In the genomic region with DNA sequence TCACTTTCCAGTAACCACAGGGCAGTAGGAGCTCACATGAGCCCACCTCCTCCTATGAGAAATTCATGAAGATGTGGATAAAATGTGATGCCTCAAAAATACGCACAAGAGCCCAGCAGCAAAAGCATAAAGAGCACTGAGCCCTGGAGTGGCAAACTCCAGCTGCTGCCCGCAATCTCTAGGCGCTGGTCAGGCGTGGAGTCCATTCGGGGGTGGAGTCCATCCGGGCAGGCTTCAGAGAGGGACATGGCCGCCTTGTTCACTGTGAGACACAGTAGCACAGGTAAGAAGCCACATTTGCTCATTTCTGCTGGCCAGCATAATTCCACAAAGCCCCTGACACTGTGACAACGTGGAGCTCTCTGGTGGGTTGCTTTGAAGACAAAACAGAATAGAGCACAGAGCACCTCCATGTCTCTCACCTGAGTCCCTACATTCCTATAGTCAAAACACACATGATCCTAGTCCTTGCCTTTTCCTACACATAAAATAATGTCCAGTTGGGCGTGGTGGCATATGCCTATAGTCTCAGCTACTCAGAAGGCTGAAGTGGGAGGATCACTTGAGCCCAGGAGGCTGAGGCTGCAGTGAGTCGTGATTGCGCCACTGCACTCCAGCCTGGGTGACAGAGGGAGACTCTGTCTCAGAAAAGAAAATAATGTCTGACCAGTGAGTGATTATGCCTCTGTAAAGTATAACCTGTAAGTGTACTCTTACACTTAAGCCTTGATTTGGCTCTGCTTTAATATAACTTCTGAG, we compare ENCODE assay signal across 27 cellular contexts.
DNase-seq lines count a peak whose midpoint lies in the region; ATAC-seq, FAIRE-seq and TF ChIP-seq lines count a peak whose summit lies in the region.
"Had no signal": no experiment of that assay in that cellular context is flagged by ENCODE, and none has a peak within 500 bp of the region (broad histone marks: within the 10 kb centered on the region; RNA-seq: fewer than 3 reads in every experiment).

No MANE protein-coding gene starts in this region.

- H3K9me3 ChIP-seq in small intestine (ENCODE audit: control insufficient read depth, low read depth) (no peaks in the 10 kb centered on the region), body of pancreas (no peaks in the 10 kb centered on the region)
- H3K9me3 ChIP-seq: BE2C, breast epithelium, neutrophil, Peyer's patch, sigmoid colon, thoracic aorta had no signal

- peak overlapping the region; percentile 18 for H3K4me3 Mint-ChIP-seq in activated CD4-positive, alpha-beta T cell treated with anti-CD3 and anti-CD28 coated beads, Interleukin-2, amount 10 ng/mL, durations not matched to agents 24 days and 14 days
- H3K4me3 Mint-ChIP-seq: CD8-positive, alpha-beta memory T cell; memory B cell; WTC11 had no signal

- 54 to 81% (median 70%) methylated on average over 11 of the region's 11 CpGs for WGBS in small intestine, 3 donors
- WGBS in lower leg skin, 2 donors: 92 to 94% methylated on average over 11 of the region's 11 CpGs
- 81 to 92% methylated on average over 11 of the region's 11 CpGs for WGBS in body of pancreas, 2 donors

- no peak for TF ChIP-seq CTCF in NB4 (IDR thresholded peaks at IDR 0.05; ENCODE audit: low read depth, low read length)
- no peak for TF ChIP-seq CTCF in lower leg skin (IDR thresholded peaks at IDR 0.05)
- no peak for TF ChIP-seq CTCF in body of pancreas (IDR thresholded peaks at IDR 0.05)

- TF ChIP-seq POLR2A in NB4 (IDR thresholded peaks at IDR 0.05; ENCODE audit: extremely low read depth, insufficient read length) (no peak), lower leg skin (IDR thresholded peaks at IDR 0.05) (no peak), body of pancreas (IDR thresholded peaks at IDR 0.05) (no peak)

- H3K36me3 ChIP-seq in small intestine (ENCODE audit: control insufficient read depth in 2 of 2, insufficient read depth in 2 of 2, low read length in 2 of 2) (no peaks in the 10 kb centered on the region), body of pancreas (replicated peaks in 1 of 2; ENCODE audit: insufficient read depth in 1 of 2, low read depth in 2 of 2) (no peaks in the 10 kb centered on the region)
- H3K36me3 ChIP-seq: BE2C, breast epithelium, neutrophil, Peyer's patch, sigmoid colon, thoracic aorta had no signal

- H3K27me3 ChIP-seq in small intestine (ENCODE audit: control insufficient read depth in 2 of 2, insufficient read depth in 2 of 2, low read length in 2 of 2) (no peaks in the 10 kb centered on the region), body of pancreas (no peaks in the 10 kb centered on the region)
- H3K27me3 ChIP-seq: breast epithelium, neutrophil, Peyer's patch, sigmoid colon had no signal

- H3K4me1 ChIP-seq in small intestine (ENCODE audit: control insufficient read depth in 2 of 2, insufficient read depth in 1 of 2, low read depth in 1 of 2, low read length in 1 of 2) (peaks cover 1 to 4% of the 10 kb centered on the region in 2 donors), body of pancreas (peaks cover 6% of the 10 kb centered on the region)
- H3K4me1 ChIP-seq: BE2C, breast epithelium had no signal

- FAIRE-seq in small intestine (lab: Jason Lieb, UNC): no peak
- FAIRE-seq: GM12892, H1 had no signal

- no peak for ATAC-seq in body of pancreas
- ATAC-seq: WTC11 had no signal

- H3K27ac Mint-ChIP-seq in activated CD4-positive, alpha-beta T cell treated with anti-CD3 and anti-CD28 coated beads, Interleukin-2, amount 10 ng/mL, durations not matched to agents 24 days and 14 days: peak overlapping the region; percentile 60
- H3K27ac Mint-ChIP-seq: memory B cell, WTC11 had no signal

- intact Hi-C loops in activated CD4-positive, alpha-beta T cell treated with anti-CD3 and anti-CD28 coated beads, Interleukin-2, amount 10 ng/mL, durations not matched to agents 24 days and 14 days (cut with micrococcal nuclease): loop anchor here (1.0 to 5.0 kb wide), 2 partner anchors 13 to 43 kb away; no protein-coding TSS in a partner anchor
- intact Hi-C loops in lower leg skin (cut with DNase I; ENCODE audit: low total_unique reads) (no loop called here), body of pancreas (cut with DNase I) (no loop called here)

- H3K27me3 Mint-ChIP-seq in activated CD4-positive, alpha-beta T cell treated with anti-CD3 and anti-CD28 coated beads, Interleukin-2, amount 10 ng/mL, durations not matched to agents 24 days and 14 days: peaks cover 3% of the 10 kb centered on the region

- no peaks in the 10 kb centered on the region for H3K9me3 Mint-ChIP-seq in activated CD4-positive, alpha-beta T cell treated with anti-CD3 and anti-CD28 coated beads, Interleukin-2, amount 10 ng/mL, durations not matched to agents 24 days and 14 days
- H3K9me3 Mint-ChIP-seq: CD8-positive, alpha-beta memory T cell; memory B cell had no signal

- H3K4me1 Mint-ChIP-seq in activated CD4-positive, alpha-beta T cell treated with anti-CD3 and anti-CD28 coated beads, Interleukin-2, amount 10 ng/mL, durations not matched to agents 24 days and 14 days: peaks cover 38% of the 10 kb centered on the region
- H3K4me1 Mint-ChIP-seq: WTC11 had no signal

- H3K27ac ChIP-seq in small intestine (ENCODE audit: low read depth in 1 of 2, low read length in 1 of 2) (no peak overlapping the region), body of pancreas (no peak overlapping the region)
- H3K27ac ChIP-seq: breast epithelium, neutrophil, sigmoid colon, thoracic aorta had no signal

- no peak for DNase-seq in activated CD4-positive, alpha-beta T cell treated with anti-CD3 and anti-CD28 coated beads, Interleukin-2, amount 10 ng/mL, durations not matched to agents 24 days and 14 days
- no peak for DNase-seq in activated CD4-positive, alpha-beta T cell treated with anti-CD3 and anti-CD28 coated beads, Interleukin-2, amount 50 U/mL, for 1 hour
- DNase-seq in NB4 (ENCODE audit: low read depth) (peak; percentile 32), kidney tubule cell (ENCODE audit: low spot score) (peak; percentile 28), small intestine (peak; percentile 30), lower leg skin (ENCODE audit: low spot score in 2 of 2) (no peak), body of pancreas (no peak)
- DNase-seq: ACHN; activated CD8-positive, alpha-beta memory T cell treated with anti-CD3 and anti-CD28 coated beads for 24 hours; amygdala; BE2C; CD8-positive, alpha-beta memory T cell; effector CD8-positive, alpha-beta T cell; IMR-90; NCI-H1105; NCI-H524 treated with DMSO at 0.1 percent for 48 hours; SIG-M5; sigmoid colon; stimulated activated naive CD4-positive, alpha-beta T cell had no signal

- H3K4me3 ChIP-seq in NB4 (ENCODE audit: low read depth, low read length): no peak overlapping the region
- no peak overlapping the region for H3K4me3 ChIP-seq in small intestine (ENCODE audit: low read depth in 1 of 2, low read length in 2 of 2)
- no peak overlapping the region for H3K4me3 ChIP-seq in lower leg skin (ENCODE audit: low read depth, poor library complexity, severe bottlenecking)
- no peak overlapping the region for H3K4me3 ChIP-seq in body of pancreas
- H3K4me3 ChIP-seq: breast epithelium, Peyer's patch, sigmoid colon, thoracic aorta had no signal

- H3K36me3 Mint-ChIP-seq in activated CD4-positive, alpha-beta T cell treated with anti-CD3 and anti-CD28 coated beads, Interleukin-2, amount 10 ng/mL, durations not matched to agents 24 days and 14 days (ENCODE audit: low read depth): no peaks in the 10 kb centered on the region
- H3K36me3 Mint-ChIP-seq: CD8-positive, alpha-beta memory T cell; memory B cell; WTC11 had no signal

Comparison
In these comparisons a context has a peak if more than half of its experiments do, and no peak if none do; other contexts are left out.
1. DNase-seq: peak in NB4 (single experiment), kidney tubule cell (single experiment) and small intestine (single experiment); none in activated CD4-positive, alpha-beta T cell treated with anti-CD3 and anti-CD28 coated beads, Interleukin-2, amount 10 ng/mL, durations not matched to agents 24 days and 14 days (single experiment), activated CD4-positive, alpha-beta T cell treated with anti-CD3 and anti-CD28 coated beads, Interleukin-2, amount 50 U/mL, for 1 hour (single experiment), lower leg skin (0 of 2) and body of pancreas (0 of 4).